8 cellular contexts compared by ENCODE assay signal in the genomic region with DNA sequence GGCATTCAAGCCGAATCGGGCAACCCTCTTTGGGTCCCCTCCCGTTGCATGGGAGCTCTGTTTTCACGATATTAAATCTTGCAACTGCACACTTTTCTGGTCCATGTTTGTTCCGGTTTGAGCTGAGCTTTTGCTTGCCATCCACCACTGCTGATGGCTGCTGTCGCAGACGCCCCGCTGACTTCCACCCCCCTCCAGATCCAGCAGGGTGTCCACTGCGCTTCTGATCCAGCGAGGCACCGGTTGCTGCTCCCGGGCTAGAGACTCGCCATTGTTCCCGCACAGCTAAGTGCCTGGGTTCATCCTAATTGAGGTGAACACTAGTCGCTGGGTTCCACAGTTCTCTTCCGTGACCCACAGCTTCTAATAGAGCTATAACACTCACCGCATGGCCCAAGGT. TPM values are rescaled to one million over a fixed set of nuclear protein-coding genes. Genes with fewer than 3 reads are reported as not detected.
DNase-seq lines count a peak whose midpoint lies in the region; ATAC-seq and TF ChIP-seq lines count a peak whose summit lies in the region.

No MANE protein-coding gene starts in this region.

- H4K20me1 ChIP-seq in DOHH2 (ENCODE audit: control insufficient read depth, insufficient read depth, low read depth, low read length) (no peaks in the 10 kb centered on the region), PC-9 (ENCODE audit: insufficient read depth) (no peaks in the 10 kb centered on the region)

- DNase-seq in PC-9 (no peak), prostate gland (ENCODE audit: low spot score) (no peak), HUDEP-2 (lab: John Stamatoyannopoulos, UW; ENCODE audit: unreplicated experiment in 76 of 76) (no peak)

- H3K79me2 ChIP-seq in DOHH2 (ENCODE audit: control insufficient read depth, low read length): peaks cover 9% of the 10 kb centered on the region
- no peaks in the 10 kb centered on the region for H3K79me2 ChIP-seq in PC-9 (ENCODE audit: low read depth)

- H3K4me2 ChIP-seq in DOHH2 (ENCODE audit: low read length) (peak overlapping the region; percentile 99), PC-9 (peak overlapping the region; percentile 97)

- TSS peak; percentile 36 for BruUV-seq in PC-9 (replicated peaks; lab: Mats Ljungman, UMichigan)

- H3K4me3 ChIP-seq in DOHH2 (ENCODE audit: low read length): peak overlapping the region; percentile 92
- H3K4me3 ChIP-seq in PC-9: peak overlapping the region; percentile 69; the same call in 1 of the 2 replicates
- peak overlapping the region; percentile 82 to 95 for H3K4me3 ChIP-seq in esophagus (ENCODE audit: low read depth in 1 of 2, low read length in 2 of 2)
- H3K4me3 ChIP-seq in prostate gland: peak overlapping the region; percentile 59 to 86

- H3K4me1 ChIP-seq in DOHH2 (ENCODE audit: control insufficient read depth, low read length): peaks cover 11% of the 10 kb centered on the region
- peaks cover 19% of the 10 kb centered on the region for H3K4me1 ChIP-seq in PC-9 (replicated peaks; ENCODE audit: insufficient read depth)
- H3K4me1 ChIP-seq in esophagus (ENCODE audit: control insufficient read depth in 2 of 2, insufficient read depth in 2 of 2, low read length in 1 of 2): peaks cover 16% of the 10 kb centered on the region in 2 donors
- H3K4me1 ChIP-seq in prostate gland (replicated peaks): peaks cover 2% of the 10 kb centered on the region

- WGBS in esophagus, 2 donors: 79 to 80% methylated on average over 17 of the region's 17 CpGs
- WGBS in prostate gland: 66% methylated on average over 17 of the region's 17 CpGs

- H3K36me3 ChIP-seq in DOHH2 (ENCODE audit: control insufficient read depth, low read length): no peaks in the 10 kb centered on the region
- no peaks in the 10 kb centered on the region for H3K36me3 ChIP-seq in PC-9 (ENCODE audit: low read depth)
- H3K36me3 ChIP-seq in esophagus (ENCODE audit: control insufficient read depth in 2 of 2, insufficient read depth in 2 of 2, low read length in 1 of 2): peaks cover 0 to 8% of the 10 kb centered on the region in 2 donors
- no peaks in the 10 kb centered on the region for H3K36me3 ChIP-seq in prostate gland

- CTCF ChIA-PET in PC-9 (lab: Charles Lee): no interaction called here

- H3K27ac ChIP-seq in DOHH2 (ENCODE audit: low read depth, low read length) (no peak overlapping the region), PC-9 (no peak overlapping the region), esophagus (ENCODE audit: low read depth in 2 of 2, low read length in 1 of 2) (no peak overlapping the region), prostate gland (peak overlapping the region in 1 of 2 donors; percentile 84)

- no peak for TF ChIP-seq POLR2A in prostate gland (IDR thresholded peaks at IDR 0.05)

- no peak for TF ChIP-seq CTCF in DOHH2 (IDR thresholded peaks at IDR 0.05; ENCODE audit: low read depth, low read length, poor library complexity, severe bottlenecking)
- no peak for TF ChIP-seq CTCF in PC-9 (conservative IDR thresholded peaks at IDR 0.05)
- TF ChIP-seq CTCF in prostate gland (IDR thresholded peaks at IDR 0.05): no peak

- H3K9me3 ChIP-seq in DOHH2 (ENCODE audit: control insufficient read depth, insufficient read depth, low read length) (no peaks in the 10 kb centered on the region), PC-9 (ENCODE audit: insufficient read depth, low read depth) (no peaks in the 10 kb centered on the region), esophagus (ENCODE audit: control insufficient read depth in 2 of 2, insufficient read depth in 1 of 2, low read depth in 1 of 2, low read length in 1 of 2) (no peaks in the 10 kb centered on the region), prostate gland (no peaks in the 10 kb centered on the region)

- H3K9me2 ChIP-seq in DOHH2 (replicated peaks; ENCODE audit: control insufficient read depth, low read length): no peaks in the 10 kb centered on the region
- H3K9me2 ChIP-seq in PC-9 (ENCODE audit: insufficient read depth): no peaks in the 10 kb centered on the region

- H2AFZ ChIP-seq in PC-9: no peak overlapping the region

- ATAC-seq in GM19035 (IDR thresholded peaks at IDR 0.05; ENCODE audit: unreplicated experiment) (no peak), GM18511 (IDR thresholded peaks at IDR 0.05; ENCODE audit: unreplicated experiment) (no peak), HG03469 (IDR thresholded peaks at IDR 0.05; ENCODE audit: unreplicated experiment) (no peak)

- POLR2A ChIA-PET in PC-9 (lab: Charles Lee; ENCODE audit: unreplicated experiment): no interaction called here

- H3K27me3 ChIP-seq in DOHH2 (ENCODE audit: control insufficient read depth, low read length) (no peaks in the 10 kb centered on the region), PC-9 (ENCODE audit: insufficient read depth, low read depth) (no peaks in the 10 kb centered on the region), esophagus (ENCODE audit: control insufficient read depth in 1 of 2, insufficient read depth in 2 of 2, low read length in 2 of 2) (no peaks in the 10 kb centered on the region), prostate gland (replicated peaks; ENCODE audit: insufficient read depth) (no peaks in the 10 kb centered on the region)

- intact Hi-C loops in PC-9 (cut with micrococcal nuclease; ENCODE audit: unreplicated experiment) (loop anchor here (5.0 kb wide), 1 partner anchor 110 kb away; no protein-coding TSS in a partner anchor), prostate gland (cut with DNase I) (no loop called here)

- H3F3A ChIP-seq in DOHH2 (ENCODE audit: control insufficient read depth, insufficient read depth): peaks cover 3% of the 10 kb centered on the region; the same call in 1 of the 2 replicates
- no peaks in the 10 kb centered on the region; the same call in 1 of the 2 replicates for H3F3A ChIP-seq in PC-9 (ENCODE audit: insufficient read depth, low read depth)

RNA-seq across cellular contexts. Expression of gene ACOX3, which starts 13.3 kb away (rescaled TPM):
- total RNA-seq in PC-9 (2021) (21.0 and 26.1 TPM in 2 replicates), prostate gland (10 to 100 TPM; 65.7 to 75.4 TPM)
- polyA plus RNA-seq in esophagus: 10 to 100 TPM; 31.8 to 36.1 TPM

RNA-seq across cellular contexts. Expression of gene TRMT44, which starts 13.3 kb away (rescaled TPM):
- 17.4 and 17.9 TPM in 2 replicates for total RNA-seq in PC-9 (2021)
- 10 to 100 TPM; 15.6 to 17.2 TPM for polyA plus RNA-seq in esophagus
- 10 to 100 TPM; 35.2 to 63.9 TPM for total RNA-seq in prostate gland
